1 cellular context compared by ENCODE assay signal in the genomic region with DNA sequence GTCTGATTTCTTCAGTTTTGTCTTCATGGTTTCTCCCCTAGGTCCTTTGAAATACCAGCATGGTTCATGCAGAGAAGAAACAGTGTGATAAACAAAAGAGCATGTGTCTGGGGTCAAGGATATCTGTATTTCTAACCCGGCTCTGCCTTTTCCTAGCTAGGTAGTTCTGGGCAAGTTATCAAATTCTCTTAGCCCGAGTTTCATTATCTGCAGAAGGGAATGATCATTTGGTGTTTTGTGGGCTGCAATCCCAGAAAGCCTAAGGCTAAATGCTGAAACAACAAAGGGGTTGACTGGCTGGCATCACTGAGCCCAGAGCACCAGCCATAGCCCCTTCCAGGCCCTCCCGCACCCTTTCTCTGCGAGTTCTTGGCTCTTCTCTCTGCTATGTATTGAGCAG.
TF ChIP-seq lines count a peak whose summit lies in the region.

No MANE protein-coding gene starts in this region.

TF ChIP-seq in SK-N-SH treated with all-trans-retinoic acid at 6 μM for 48 hours, 23 proteins besides CTCF, POLR2A, EP300 and RAD21 (continued from another document):
- TF ChIP-seq TSHZ2 (CRISPR knock-in tag; IDR thresholded peaks at IDR 0.05), result no peak
- no peak for TF ChIP-seq PPARA (CRISPR knock-in tag; IDR thresholded peaks at IDR 0.05; ENCODE audit: borderline replicate concordance)
- TF ChIP-seq SNAI2 (CRISPR knock-in tag; IDR thresholded peaks at IDR 0.05), result no peak
- TF ChIP-seq PATZ1 (CRISPR knock-in tag; IDR thresholded peaks at IDR 0.05; ENCODE audit: borderline replicate concordance), result no peak
- TF ChIP-seq, protein P1, sequence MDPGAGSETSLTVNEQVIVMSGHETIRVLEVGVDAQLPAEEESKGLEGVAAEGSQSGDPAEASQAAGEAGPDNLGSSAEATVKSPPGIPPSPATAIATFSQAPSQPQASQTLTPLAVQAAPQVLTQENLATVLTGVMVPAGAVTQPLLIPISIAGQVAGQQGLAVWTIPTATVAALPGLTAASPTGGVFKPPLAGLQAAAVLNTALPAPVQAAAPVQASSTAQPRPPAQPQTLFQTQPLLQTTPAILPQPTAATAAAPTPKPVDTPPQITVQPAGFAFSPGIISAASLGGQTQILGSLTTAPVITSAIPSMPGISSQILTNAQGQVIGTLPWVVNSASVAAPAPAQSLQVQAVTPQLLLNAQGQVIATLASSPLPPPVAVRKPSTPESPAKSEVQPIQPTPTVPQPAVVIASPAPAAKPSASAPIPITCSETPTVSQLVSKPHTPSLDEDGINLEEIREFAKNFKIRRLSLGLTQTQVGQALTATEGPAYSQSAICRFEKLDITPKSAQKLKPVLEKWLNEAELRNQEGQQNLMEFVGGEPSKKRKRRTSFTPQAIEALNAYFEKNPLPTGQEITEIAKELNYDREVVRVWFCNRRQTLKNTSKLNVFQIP (CRISPR knock-in tag; IDR thresholded peaks at IDR 0.05; ENCODE audit: borderline replicate concordance, low read depth), result no peak
- no peak for TF ChIP-seq ZNF8 (CRISPR knock-in tag; IDR thresholded peaks at IDR 0.05)
- no peak for TF ChIP-seq ZFP3 (CRISPR knock-in tag; IDR thresholded peaks at IDR 0.05)
- TF ChIP-seq TOX (CRISPR knock-in tag; IDR thresholded peaks at IDR 0.05; ENCODE audit: borderline replicate concordance), result no peak
- TF ChIP-seq BACH2 (CRISPR knock-in tag; IDR thresholded peaks at IDR 0.05; ENCODE audit: borderline replicate concordance), result no peak
- TF ChIP-seq GLIS3 (CRISPR knock-in tag; IDR thresholded peaks at IDR 0.05), result no peak
- no peak for TF ChIP-seq ESRRG (CRISPR knock-in tag; IDR thresholded peaks at IDR 0.05)
- TF ChIP-seq TCF4 (CRISPR knock-in tag; IDR thresholded peaks at IDR 0.05; ENCODE audit: borderline replicate concordance), result no peak
- no peak for TF ChIP-seq CSRNP3 (CRISPR knock-in tag; IDR thresholded peaks at IDR 0.05)
- TF ChIP-seq ZNF565 (CRISPR knock-in tag; conservative IDR thresholded peaks at IDR 0.05; ENCODE audit: low read depth), result no peak
- TF ChIP-seq CSDC2 (CRISPR knock-in tag; IDR thresholded peaks at IDR 0.05), result no peak
- TF ChIP-seq ZFP30 (CRISPR knock-in tag; IDR thresholded peaks at IDR 0.05), result no peak
